9 cellular contexts compared by ENCODE assay signal in genomic region chr6:53437557-53438202, GRCh38.
A peak's percentile ranks its signal among the peaks of the same experiment; 100 is the strongest.
DNase-seq lines count a peak whose midpoint lies in the region; ATAC-seq and TF ChIP-seq lines count a peak whose summit lies in the region.
"Had no signal": no experiment of that assay in that cellular context is flagged by ENCODE, and none has a peak within 500 bp of the region (broad histone marks: within the 10 kb centered on the region; RNA-seq: fewer than 3 reads in every experiment).

No MANE protein-coding gene starts in this region.

- intact Hi-C loops in breast epithelium (cut with DNase I; ENCODE audit: low total_unique reads), result loop anchor here (2.0 kb wide), 1 partner anchor 17 kb away; no protein-coding TSS in a partner anchor

- POLR2A ChIA-PET in AG04449 (lab: Yijun Ruan, JAX), result no interaction called here

- H3K9me3 ChIP-seq in breast epithelium, result no peaks in the 10 kb centered on the region
- H3K9me3 ChIP-seq in thoracic aorta, result no peaks in the 10 kb centered on the region
- H3K9me3 ChIP-seq: ovary had no signal

- H3K27ac ChIP-seq in breast epithelium, result no peak overlapping the region
- H3K27ac ChIP-seq in thoracic aorta, result no peak overlapping the region
- H3K27ac ChIP-seq: ovary had no signal

- no peak for ATAC-seq in thoracic aorta (ENCODE audit: insufficient number of reproducible peaks, low FRiP score, low read depth)
- no peak for ATAC-seq in GM21576 (IDR thresholded peaks at IDR 0.05; ENCODE audit: unreplicated experiment)

- DNase-seq in AG04449 (ENCODE audit: low read depth, low spot score), result no peak
- peak; percentile 30 for DNase-seq in GM03348 (ENCODE audit: low spot score)
- DNase-seq in HK-2 (ENCODE audit: unreplicated experiment), result peak; percentile 38
- DNase-seq in OCI-M1 (lab: John Stamatoyannopoulos, UW), result peak; percentile 92
- DNase-seq in breast epithelium (ENCODE audit: low spot score in 2 of 2), result no peak
- peak; percentile 29 for DNase-seq in kidney epithelial cell (ENCODE audit: low read depth)
- DNase-seq in thoracic aorta (ENCODE audit: low spot score), result no peak

- no peaks in the 10 kb centered on the region for H3K36me3 ChIP-seq in breast epithelium
- no peaks in the 10 kb centered on the region for H3K36me3 ChIP-seq in kidney epithelial cell (ENCODE audit: control insufficient read depth, insufficient read depth, low read length)
- no peaks in the 10 kb centered on the region for H3K36me3 ChIP-seq in thoracic aorta
- H3K36me3 ChIP-seq: ovary had no signal

- CTCF ChIA-PET in AG04449 (lab: Yijun Ruan, JAX), result interaction anchor here (0.6 to 11.1 kb wide), 14 partner anchors 10 to 324 kb away, joined by 3 to 149 read pairs (median 4); no protein-coding TSS in a partner anchor

- H3K27me3 ChIP-seq in breast epithelium (no peaks in the 10 kb centered on the region), kidney epithelial cell (ENCODE audit: control insufficient read depth, insufficient read depth, low read length) (no peaks in the 10 kb centered on the region), thoracic aorta (replicated peaks; ENCODE audit: insufficient read depth) (no peaks in the 10 kb centered on the region)
- H3K27me3 ChIP-seq: ovary had no signal

- peaks cover 0 to 14% of the 10 kb centered on the region in 2 donors for H3K4me1 ChIP-seq in breast epithelium
- peaks cover 16 to 37% of the 10 kb centered on the region in 2 donors for H3K4me1 ChIP-seq in thoracic aorta (ENCODE audit: control insufficient read depth in 1 of 2, low read depth in 2 of 2)

- TF ChIP-seq POLR2A in breast epithelium (IDR thresholded peaks at IDR 0.05), result no peak

- H3K4me3 ChIP-seq in AG04449 (ENCODE audit: low read depth, low read length), result no peak overlapping the region
- H3K4me3 ChIP-seq in breast epithelium, result no peak overlapping the region
- no peak overlapping the region for H3K4me3 ChIP-seq in kidney epithelial cell (ENCODE audit: low read depth, low read length)
- H3K4me3 ChIP-seq in thoracic aorta, result no peak overlapping the region
- H3K4me3 ChIP-seq: ovary had no signal

- TF ChIP-seq CTCF in AG04449 (IDR thresholded peaks at IDR 0.05; ENCODE audit: insufficient read depth, low read length, missing control alignments), result peak; percentile 46
- peak in 2 of 3 donors; percentile 39 to 46 for TF ChIP-seq CTCF in breast epithelium (IDR thresholded peaks at IDR 0.05)
- TF ChIP-seq CTCF in kidney epithelial cell (IDR thresholded peaks at IDR 0.05; ENCODE audit: insufficient read depth, low read length, poor library complexity, severe bottlenecking), result peak; percentile 81
- TF ChIP-seq CTCF in thoracic aorta (IDR thresholded peaks at IDR 0.05), result peak; percentile 7

Comparison
In these comparisons a context has a peak if more than half of its experiments do, and no peak if none do; other contexts are left out.
1. DNase-seq: peak in GM03348 (single experiment), HK-2 (single experiment), OCI-M1 (single experiment) and kidney epithelial cell (single experiment); none in AG04449 (single experiment), breast epithelium (0 of 2) and thoracic aorta (single experiment).
2. CTCF ChIP-seq: peak in every context shown above with its lines; median percentile 81 in kidney epithelial cell; 46 in AG04449; 42 in breast epithelium; 7 in thoracic aorta.